ENCODE assay signal across 9 cellular contexts in genomic region chr10:45059632-45060031, GRCh38.
"Had no signal": no experiment of that assay in that cellular context is flagged by ENCODE, and none has a peak within 500 bp of the region (broad histone marks: within the 10 kb centered on the region; RNA-seq: fewer than 3 reads in every experiment).

No MANE protein-coding gene starts in this region.

- ATAC-seq: GM23338, HCT116, HepG2 had no signal

- DNase-seq: H7, HFFc6, KG1 had no signal

- H3K36me3 ChIP-seq: HAP-1 had no signal

- H3K27ac Mint-ChIP-seq: GM23338, HFFc6, IgD-negative memory B cell had no signal

- H3K27ac ChIP-seq: HL-60 had no signal

- H3K4me1 ChIP-seq: HAP-1 had no signal

- H3K4me2 ChIP-seq: GM23338 had no signal

- H3K4me3 ChIP-seq: GM23338, HAP-1 had no signal

- H3K9me3 Mint-ChIP-seq: GM23338, HFFc6 had no signal

- H3K4me3 Mint-ChIP-seq: GM23338, HFFc6, IgD-negative memory B cell had no signal

- H3K36me3 Mint-ChIP-seq: IgD-negative memory B cell had no signal

- H3K9me3 ChIP-seq: HAP-1 had no signal
